ENCODE assay signal across 14 cellular contexts in genomic region chr4:185508162-185508561, GRCh38. TPM values are rescaled to one million over a fixed set of nuclear protein-coding genes. Genes with fewer than 3 reads are reported as not detected.
DNase-seq lines count a peak whose midpoint lies in the region; ATAC-seq and TF ChIP-seq lines count a peak whose summit lies in the region.
"Had no signal": no experiment of that assay in that cellular context is flagged by ENCODE, and none has a peak within 500 bp of the region (broad histone marks: within the 10 kb centered on the region; RNA-seq: fewer than 3 reads in every experiment).

No MANE protein-coding gene starts in this region.

- H3K4me1 ChIP-seq in RWPE2 (ENCODE audit: insufficient read depth, poor library complexity, severe bottlenecking): peaks cover 16% of the 10 kb centered on the region
- H3K4me1 ChIP-seq in liver (ENCODE audit: control insufficient read depth in 4 of 4, insufficient read depth in 4 of 4, low read length in 3 of 4): peaks cover 0 to 12% (median 2%) of the 10 kb centered on the region in 4 donors
- H3K4me1 ChIP-seq: parathyroid adenoma had no signal

- H3K27me3 Mint-ChIP-seq in immature natural killer cell (ENCODE audit: low read depth in 3 of 3): peaks cover 5 to 14% (median 6%) of the 10 kb centered on the region in 3 donors

- H3K4me3 Mint-ChIP-seq in immature natural killer cell: no peak overlapping the region
- H3K4me3 Mint-ChIP-seq: activated CD4-positive, alpha-beta memory T cell treated with anti-CD3 and anti-CD28 coated beads for 36 hours had no signal

- no peak overlapping the region for H3K9ac ChIP-seq in liver (ENCODE audit: low read depth in 1 of 2, low read length in 2 of 2)
- H3K9ac ChIP-seq: parathyroid adenoma had no signal

- peaks cover 5% of the 10 kb centered on the region in 2 donors for H3K4me1 Mint-ChIP-seq in immature natural killer cell

- H3K27ac ChIP-seq in RWPE2 (ENCODE audit: poor library complexity, severe bottlenecking) (no peak overlapping the region), liver (ENCODE audit: low read depth in 1 of 2, low read length in 2 of 2) (no peak overlapping the region), WERI-Rb-1 (no peak overlapping the region)
- H3K27ac ChIP-seq: parathyroid adenoma had no signal

- DNase-seq in DMS153 (lab: John Stamatoyannopoulos, UW): peak; percentile 75
- DNase-seq in NCI-H1417 (lab: John Stamatoyannopoulos, UW): peak; percentile 8 to 65 (median 26)
- DNase-seq in RWPE2 (ENCODE audit: low spot score): no peak
- DNase-seq in immature natural killer cell: no peak
- no peak for DNase-seq in mucosa of gallbladder (ENCODE audit: low spot score)
- DNase-seq in WERI-Rb-1: no peak
- DNase-seq in stimulated activated CD4-positive, alpha-beta T cell treated with anti-CD3 and anti-CD28 coated beads, Interleukin-4, amount 100 ng/mL, for 4 hours: no peak
- DNase-seq: activated CD4-positive, alpha-beta memory T cell treated with anti-CD3 and anti-CD28 coated beads for 36 hours; activated naive CD4-positive, alpha-beta T cell treated with anti-CD3 and anti-CD28 coated beads, Interleukin-2, amount 50 U/mL, for 16 hours; DMS79 treated with DMSO at 0.1 percent for 48 hours; stimulated activated CD4-positive, alpha-beta T cell treated with anti-CD3 and anti-CD28 coated beads, Interleukin-1b, Interleukin-23, amount 100 ng/mL, for 48 hours had no signal

- H3K9me3 ChIP-seq in RWPE2 (ENCODE audit: severe bottlenecking): no peaks in the 10 kb centered on the region
- H3K9me3 ChIP-seq in liver (ENCODE audit: control insufficient read depth in 4 of 4, low read length in 3 of 4): no peaks in the 10 kb centered on the region
- H3K9me3 ChIP-seq in WERI-Rb-1 (ENCODE audit: severe bottlenecking): no peaks in the 10 kb centered on the region

- H3K27me3 ChIP-seq in RWPE2 (ENCODE audit: insufficient read depth, poor library complexity, severe bottlenecking) (no peaks in the 10 kb centered on the region), liver (ENCODE audit: control insufficient read depth in 4 of 4, insufficient read depth in 4 of 4, low read length in 3 of 4) (no peaks in the 10 kb centered on the region), WERI-Rb-1 (ENCODE audit: insufficient read depth, low read depth, severe bottlenecking) (no peaks in the 10 kb centered on the region)

- no peak for TF ChIP-seq RAD21 in liver (IDR thresholded peaks at IDR 0.05)

- peak; percentile 91 for ATAC-seq in RWPE2 (ENCODE audit: low read depth)
- ATAC-seq: K562 had no signal

- no peak for TF ChIP-seq CTCF in RWPE2 (IDR thresholded peaks at IDR 0.05; ENCODE audit: poor library complexity, severe bottlenecking)
- no peak for TF ChIP-seq CTCF in liver (IDR thresholded peaks at IDR 0.05; ENCODE audit: low read depth, low read length, missing input control)
- TF ChIP-seq CTCF in WERI-Rb-1 (IDR thresholded peaks at IDR 0.05; ENCODE audit: low read depth, low read length): no peak

- H3K4me3 ChIP-seq in RWPE2 (ENCODE audit: severe bottlenecking) (no peak overlapping the region), liver (ENCODE audit: low read depth in 1 of 3, low read length in 3 of 3) (no peak overlapping the region), WERI-Rb-1 (ENCODE audit: low read depth, low read length) (no peak overlapping the region)
- H3K4me3 ChIP-seq: K562 had no signal

- no peaks in the 10 kb centered on the region for H3K9me3 Mint-ChIP-seq in immature natural killer cell
- H3K9me3 Mint-ChIP-seq: activated CD4-positive, alpha-beta memory T cell treated with anti-CD3 and anti-CD28 coated beads for 36 hours had no signal

- H3K36me3 ChIP-seq in RWPE2 (ENCODE audit: low read depth) (no peaks in the 10 kb centered on the region), liver (ENCODE audit: control insufficient read depth in 4 of 4, insufficient read depth in 3 of 4, low read depth in 1 of 4, low read length in 3 of 4) (no peaks in the 10 kb centered on the region), WERI-Rb-1 (no peaks in the 10 kb centered on the region)

- 70% methylated on average over 4 of the region's 4 CpGs for whole genome bisulfite sequencing in liver

- H3K27ac Mint-ChIP-seq in immature natural killer cell: no peak overlapping the region
- H3K27ac Mint-ChIP-seq: activated CD4-positive, alpha-beta memory T cell treated with anti-CD3 and anti-CD28 coated beads for 36 hours had no signal

- H3K36me3 Mint-ChIP-seq in immature natural killer cell: no peaks in the 10 kb centered on the region
- H3K36me3 Mint-ChIP-seq: activated CD4-positive, alpha-beta memory T cell treated with anti-CD3 and anti-CD28 coated beads for 36 hours had no signal

TF ChIP-seq in liver, 16 proteins besides CTCF, POLR2A, EP300 and RAD21:
- TF ChIP-seq MAX (IDR thresholded peaks at IDR 0.05) (no peak), HNF4G (IDR thresholded peaks at IDR 0.05) (no peak), TAF1 (conservative IDR thresholded peaks at IDR 0.05) (no peak), GABPA (IDR thresholded peaks at IDR 0.05 in 1 of 2, conservative IDR thresholded peaks at IDR 0.05 in 1 of 2) (no peak), FOXA1 (IDR thresholded peaks at IDR 0.05) (no peak), YY1 (IDR thresholded peaks at IDR 0.05) (no peak), SP1 (IDR thresholded peaks at IDR 0.05) (no peak), JUND (IDR thresholded peaks at IDR 0.05) (peak in 1 of 2 donors; percentile 31), EGR1 (IDR thresholded peaks at IDR 0.05; ENCODE audit: low read depth in 2 of 2) (no peak), HNF4A (conservative IDR thresholded peaks at IDR 0.05) (peak; percentile 52 to 69), NR2F2 (IDR thresholded peaks at IDR 0.05) (no peak), FOXA2 (IDR thresholded peaks at IDR 0.05) (no peak), REST (IDR thresholded peaks at IDR 0.05) (peak; percentile 19), RXRA (IDR thresholded peaks at IDR 0.05) (peak; percentile 23 to 66)
- TF ChIP-seq, protein P1, sequence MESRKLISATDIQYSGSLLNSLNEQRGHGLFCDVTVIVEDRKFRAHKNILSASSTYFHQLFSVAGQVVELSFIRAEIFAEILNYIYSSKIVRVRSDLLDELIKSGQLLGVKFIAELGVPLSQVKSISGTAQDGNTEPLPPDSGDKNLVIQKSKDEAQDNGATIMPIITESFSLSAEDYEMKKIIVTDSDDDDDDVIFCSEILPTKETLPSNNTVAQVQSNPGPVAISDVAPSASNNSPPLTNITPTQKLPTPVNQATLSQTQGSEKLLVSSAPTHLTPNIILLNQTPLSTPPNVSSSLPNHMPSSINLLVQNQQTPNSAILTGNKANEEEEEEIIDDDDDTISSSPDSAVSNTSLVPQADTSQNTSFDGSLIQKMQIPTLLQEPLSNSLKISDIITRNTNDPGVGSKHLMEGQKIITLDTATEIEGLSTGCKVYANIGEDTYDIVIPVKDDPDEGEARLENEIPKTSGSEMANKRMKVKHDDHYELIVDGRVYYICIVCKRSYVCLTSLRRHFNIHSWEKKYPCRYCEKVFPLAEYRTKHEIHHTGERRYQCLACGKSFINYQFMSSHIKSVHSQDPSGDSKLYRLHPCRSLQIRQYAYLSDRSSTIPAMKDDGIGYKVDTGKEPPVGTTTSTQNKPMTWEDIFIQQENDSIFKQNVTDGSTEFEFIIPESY (IDR thresholded peaks at IDR 0.05): peak; percentile 37
- TF ChIP-seq, protein P2, sequence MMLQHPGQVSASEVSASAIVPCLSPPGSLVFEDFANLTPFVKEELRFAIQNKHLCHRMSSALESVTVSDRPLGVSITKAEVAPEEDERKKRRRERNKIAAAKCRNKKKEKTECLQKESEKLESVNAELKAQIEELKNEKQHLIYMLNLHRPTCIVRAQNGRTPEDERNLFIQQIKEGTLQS (IDR thresholded peaks at IDR 0.05): no peak
TF ChIP-seq in liver: peak in this region for 5.

RNA-seq across cellular contexts. Expression of gene PDLIM3, which starts 27.1 kb away (rescaled TPM):
- total RNA-seq in liver (1 to 10 TPM in 1 of 2 donors, under 1 TPM in 1; 0.98 to 8.8 TPM), mucosa of gallbladder (85.5 TPM)
- polyA plus RNA-seq in liver (1 to 10 TPM in 1 of 2 donors, under 1 TPM in 1; 0.58 to 5.7 TPM), immature natural killer cell (not detected)
- total RNA-seq: activated CD4-positive, alpha-beta memory T cell treated with anti-CD3 and anti-CD28 coated beads for 36 hours; K562 had no signal

RNA-seq across cellular contexts. Expression of gene CCDC110, which starts 36.6 kb away (rescaled TPM):
- total RNA-seq in liver (1 to 10 TPM in 1 of 2 donors, not detected in 1; 1.5 TPM), mucosa of gallbladder (0.78 TPM)
- polyA plus RNA-seq in liver (under 1 TPM; 0.45 to 0.60 TPM), immature natural killer cell (not detected)

Comparison
In these comparisons a context has a peak if more than half of its experiments do, and no peak if none do; other contexts are left out.
1. DNase-seq: peak in DMS153 (single experiment) and NCI-H1417 (3 of 3); none in RWPE2 (single experiment), immature natural killer cell (0 of 3), mucosa of gallbladder (single experiment), WERI-Rb-1 (single experiment) and stimulated activated CD4-positive, alpha-beta T cell treated with anti-CD3 and anti-CD28 coated beads, Interleukin-4, amount 100 ng/mL, for 4 hours (0 of 2).